In the genomic region with DNA sequence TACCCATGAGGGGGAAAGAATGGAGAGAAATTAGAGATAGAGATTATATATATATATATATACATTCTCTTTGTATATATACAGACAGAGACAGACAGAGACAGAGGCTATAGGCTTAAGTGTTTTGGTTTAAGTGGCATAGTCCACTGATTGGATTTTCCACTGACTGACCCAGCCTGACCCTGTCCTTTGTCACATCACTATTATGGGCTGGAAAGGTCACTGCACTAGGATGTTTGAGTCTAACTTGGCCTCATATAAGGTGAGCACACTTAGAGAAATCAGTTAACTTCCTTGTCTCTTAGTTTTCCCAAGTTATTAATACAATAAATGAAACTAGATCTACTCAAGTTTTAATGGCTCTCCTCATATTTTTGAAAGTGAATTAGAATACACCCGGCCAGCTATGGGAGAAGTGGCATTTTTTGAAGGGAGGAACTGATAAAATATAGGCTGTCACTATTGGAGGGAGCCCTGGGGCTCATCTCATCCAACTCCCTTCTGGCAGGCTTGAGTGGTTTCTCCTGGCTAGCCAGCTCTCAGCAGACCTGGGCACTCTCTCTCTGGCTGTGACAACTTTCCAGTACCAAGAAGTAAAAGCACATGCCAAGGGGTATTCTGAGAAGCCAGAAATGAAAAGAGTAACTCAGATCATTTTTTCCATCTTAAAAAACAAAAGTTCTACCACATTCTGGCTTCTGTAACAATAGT, we compare ENCODE assay signal across 18 cellular contexts.
A peak's percentile ranks its signal among the peaks of the same experiment; 100 is the strongest.
DNase-seq lines count a peak whose midpoint lies in the region; ATAC-seq and TF ChIP-seq lines count a peak whose summit lies in the region.
"Had no signal": no experiment of that assay in that cellular context is flagged by ENCODE, and none has a peak within 500 bp of the region (broad histone marks: within the 10 kb centered on the region; RNA-seq: fewer than 3 reads in every experiment).

No MANE protein-coding gene starts in this region.

- ATAC-seq in Right ventricle myocardium superior (ENCODE audit: poor library complexity) (peak; percentile 73), HG03097 (IDR thresholded peaks at IDR 0.05; ENCODE audit: low FRiP score, unreplicated experiment) (no peak)
- ATAC-seq: CD8-positive, alpha-beta T cell; GM23338; K562 had no signal

- H3K4me1 ChIP-seq in right atrium auricular region, result no peaks in the 10 kb centered on the region
- peaks cover 4 to 17% of the 10 kb centered on the region in 2 donors for H3K4me1 ChIP-seq in ascending aorta
- peaks cover 19 to 20% of the 10 kb centered on the region in 2 donors for H3K4me1 ChIP-seq in thyroid gland

- no peak for DNase-seq in Right ventricle myocardium superior
- DNase-seq in right atrium auricular region (ENCODE audit: low spot score), result no peak
- no peak for DNase-seq in ascending aorta (ENCODE audit: low spot score in 2 of 2)
- no peak for DNase-seq in mesothelial cell of epicardium (ENCODE audit: low spot score in 2 of 2, unreplicated experiment in 2 of 2)
- DNase-seq in thyroid gland, result peak; percentile 69 to 77
- DNase-seq in superior temporal gyrus (ENCODE audit: extremely low spot score), result no peak
- DNase-seq in dedifferentiated amniotic fluid mesenchymal stem cell (ENCODE audit: extremely low spot score), result no peak
- DNase-seq: ACHN; CD8-positive, alpha-beta T cell; DND-41; GDM1; NCI-H1092; NCI-H226; NCI-H526; NK-92 treated with Interleukin-12 subunit alpha and Interleukin-12 subunit beta, amount 100 ng/mL, for 24 hours had no signal

- TF ChIP-seq CTCF in right atrium auricular region (IDR thresholded peaks at IDR 0.05), result no peak
- no peak for TF ChIP-seq CTCF in ascending aorta (IDR thresholded peaks at IDR 0.05)
- no peak for TF ChIP-seq CTCF in mesothelial cell of epicardium (IDR thresholded peaks at IDR 0.05; ENCODE audit: unreplicated experiment)
- no peak for TF ChIP-seq CTCF in thyroid gland (IDR thresholded peaks at IDR 0.05)

- WGBS in thyroid gland, 2 donors, result 11 to 30% methylated on average over 1 of the region's 1 CpG

- no peak overlapping the region for H3K4me3 Mint-ChIP-seq in mesothelial cell of epicardium
- H3K4me3 Mint-ChIP-seq: CD8-positive, alpha-beta T cell; GM23338 had no signal

- TF ChIP-seq POLR2A in thyroid gland (IDR thresholded peaks at IDR 0.05), result no peak

- no peak overlapping the region for H3K27ac ChIP-seq in right atrium auricular region
- H3K27ac ChIP-seq in ascending aorta, result peak overlapping the region; percentile 43 to 52
- H3K27ac ChIP-seq in thyroid gland, result peak overlapping the region; percentile 61 to 78 (median 62)

- peaks cover 17% of the 10 kb centered on the region for H3K4me1 Mint-ChIP-seq in mesothelial cell of epicardium
- H3K4me1 Mint-ChIP-seq: GM23338 had no signal

- H3K27ac Mint-ChIP-seq in mesothelial cell of epicardium, result peak overlapping the region; percentile 13
- H3K27ac Mint-ChIP-seq: CD8-positive, alpha-beta T cell; GM23338 had no signal

- H3K36me3 ChIP-seq in right atrium auricular region (no peaks in the 10 kb centered on the region), ascending aorta (no peaks in the 10 kb centered on the region), thyroid gland (no peaks in the 10 kb centered on the region)

- no peak overlapping the region for H3K4me3 ChIP-seq in right atrium auricular region
- no peak overlapping the region for H3K4me3 ChIP-seq in ascending aorta
- no peak overlapping the region for H3K4me3 ChIP-seq in thyroid gland (replicated peaks in 1 of 3)
- H3K4me3 ChIP-seq: GM23338, K562 had no signal

- intact Hi-C loops in Right ventricle myocardium superior (cut with DNase I), result no loop called here
- intact Hi-C loops in ascending aorta (cut with DNase I), result no loop called here
- intact Hi-C loops in thyroid gland (cut with DNase I), result no loop called here

- H3K27me3 Mint-ChIP-seq in mesothelial cell of epicardium (ENCODE audit: low read depth), result no peaks in the 10 kb centered on the region

- H3K36me3 Mint-ChIP-seq in mesothelial cell of epicardium, result no peaks in the 10 kb centered on the region
- H3K36me3 Mint-ChIP-seq: CD8-positive, alpha-beta T cell had no signal

- H3K9me3 Mint-ChIP-seq in mesothelial cell of epicardium, result peaks cover 1% of the 10 kb centered on the region
- H3K9me3 Mint-ChIP-seq: GM23338 had no signal

- no peaks in the 10 kb centered on the region for H3K27me3 ChIP-seq in right atrium auricular region
- H3K27me3 ChIP-seq in ascending aorta, result no peaks in the 10 kb centered on the region
- no peaks in the 10 kb centered on the region for H3K27me3 ChIP-seq in thyroid gland

- no peaks in the 10 kb centered on the region for H3K9me3 ChIP-seq in right atrium auricular region
- H3K9me3 ChIP-seq in ascending aorta, result no peaks in the 10 kb centered on the region
- no peaks in the 10 kb centered on the region for H3K9me3 ChIP-seq in thyroid gland

Comparison
In these comparisons a context has a peak if more than half of its experiments do, and no peak if none do; other contexts are left out.
1. DNase-seq: peak in thyroid gland (2 of 2); none in Right ventricle myocardium superior (single experiment), right atrium auricular region (single experiment), ascending aorta (0 of 2), mesothelial cell of epicardium (0 of 2), superior temporal gyrus (single experiment) and dedifferentiated amniotic fluid mesenchymal stem cell (single experiment).
2. H3K27ac ChIP-seq: peak in ascending aorta (2 of 2) and thyroid gland (3 of 3); none in right atrium auricular region (0 of 2).